ENCODE assay signal across 17 cellular contexts in the genomic region with DNA sequence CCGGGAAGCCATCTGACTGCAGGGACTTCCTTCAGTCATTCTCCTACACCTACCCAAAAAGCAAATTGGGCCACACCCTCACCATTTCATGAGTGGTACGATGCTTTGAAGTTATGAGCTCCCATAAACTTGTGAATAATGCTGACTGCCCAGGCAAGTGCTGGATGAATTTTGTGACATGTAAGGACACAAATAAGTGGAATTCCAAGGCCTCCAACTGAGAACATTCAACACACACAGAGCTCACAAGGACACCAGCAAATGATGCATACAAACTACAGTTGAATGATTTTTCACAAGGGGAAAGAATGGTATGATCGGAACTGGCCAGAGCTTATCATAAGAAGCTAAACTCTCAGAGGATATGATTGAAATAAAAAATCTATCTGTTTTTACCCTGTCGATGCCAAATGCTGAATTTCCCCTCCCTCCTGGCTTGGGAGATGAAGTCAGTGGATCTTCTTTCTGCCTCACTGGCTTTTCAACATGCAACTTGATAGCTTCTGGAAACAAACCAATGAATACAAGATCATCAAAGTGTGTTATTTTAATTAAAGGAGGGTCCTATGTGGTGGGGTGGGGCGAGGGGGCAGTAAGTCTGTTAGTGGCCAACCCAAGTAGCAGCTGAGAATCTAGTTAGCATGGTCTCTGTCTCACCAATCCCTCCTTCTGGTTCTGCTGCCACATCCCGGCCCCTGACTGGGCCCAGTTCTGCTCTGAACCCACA.
DNase-seq lines count a peak whose midpoint lies in the region; ATAC-seq and TF ChIP-seq lines count a peak whose summit lies in the region.
"Had no signal": no experiment of that assay in that cellular context is flagged by ENCODE, and none has a peak within 500 bp of the region (broad histone marks: within the 10 kb centered on the region; RNA-seq: fewer than 3 reads in every experiment).

No MANE protein-coding gene starts in this region.

- no peaks in the 10 kb centered on the region for H3K27me3 ChIP-seq in thyroid gland
- H3K27me3 ChIP-seq in vagina = no peaks in the 10 kb centered on the region

- CTCF ChIA-PET in Calu3 (lab: Charles Lee) = no interaction called here

- no peak for ATAC-seq in activated naive CD8-positive, alpha-beta T cell treated with anti-CD3 and anti-CD28 coated beads, Interleukin-2, amount 50 U/mL, for 24 hours
- ATAC-seq: CD8-positive, alpha-beta T cell; GM23338 had no signal

- BruUV-seq in Calu3 (replicated peaks; lab: Mats Ljungman, UMichigan) = no TSS peak

- H3K9me3 Mint-ChIP-seq in Calu3 (ENCODE audit: low read depth, unreplicated experiment) = no peaks in the 10 kb centered on the region
- no peaks in the 10 kb centered on the region for H3K9me3 Mint-ChIP-seq in activated naive CD8-positive, alpha-beta T cell treated with anti-CD3 and anti-CD28 coated beads, Interleukin-2, amount 50 U/mL, for 24 hours
- H3K9me3 Mint-ChIP-seq: CD8-positive, alpha-beta T cell; GM23338; HFFc6 had no signal

- H3K27ac Mint-ChIP-seq in Calu3 (ENCODE audit: unreplicated experiment) = peak overlapping the region; percentile 70
- no peak overlapping the region for H3K27ac Mint-ChIP-seq in activated naive CD8-positive, alpha-beta T cell treated with anti-CD3 and anti-CD28 coated beads, Interleukin-2, amount 50 U/mL, for 24 hours
- H3K27ac Mint-ChIP-seq: B cell; CD8-positive, alpha-beta T cell; GM23338; HFFc6 had no signal

- H3K4me3 ChIP-seq in thyroid gland (replicated peaks in 1 of 3) = no peak overlapping the region
- H3K4me3 ChIP-seq in vagina = no peak overlapping the region
- H3K4me3 ChIP-seq: GM23338 had no signal

- intact Hi-C loops in Calu3 (cut with micrococcal nuclease; ENCODE audit: unreplicated experiment) = no loop called here
- intact Hi-C loops in thyroid gland (cut with DNase I) = no loop called here
- intact Hi-C loops in vagina (cut with DNase I) = no loop called here

- no peaks in the 10 kb centered on the region for H3K36me3 ChIP-seq in thyroid gland
- H3K36me3 ChIP-seq in vagina = no peaks in the 10 kb centered on the region

- H3K4me1 ChIP-seq in thyroid gland (peaks cover 26 to 46% of the 10 kb centered on the region in 2 donors), vagina (no peaks in the 10 kb centered on the region)

- 37 to 40% methylated on average over 6 of the region's 6 CpGs for WGBS in thyroid gland, 2 donors

- H3K27me3 Mint-ChIP-seq in Calu3 (ENCODE audit: unreplicated experiment) = peaks cover 29% of the 10 kb centered on the region
- peaks cover 11% of the 10 kb centered on the region for H3K27me3 Mint-ChIP-seq in activated naive CD8-positive, alpha-beta T cell treated with anti-CD3 and anti-CD28 coated beads, Interleukin-2, amount 50 U/mL, for 24 hours

- peaks cover 14% of the 10 kb centered on the region for H3K4me1 Mint-ChIP-seq in Calu3 (ENCODE audit: low read depth, unreplicated experiment)
- H3K4me1 Mint-ChIP-seq in activated naive CD8-positive, alpha-beta T cell treated with anti-CD3 and anti-CD28 coated beads, Interleukin-2, amount 50 U/mL, for 24 hours = peaks cover 6% of the 10 kb centered on the region
- H3K4me1 Mint-ChIP-seq: B cell had no signal

- no peaks in the 10 kb centered on the region for H3K9me3 ChIP-seq in thyroid gland
- H3K9me3 ChIP-seq in vagina = no peaks in the 10 kb centered on the region

- TF ChIP-seq CTCF in Calu3 (IDR thresholded peaks at IDR 0.05; ENCODE audit: unreplicated experiment) (no peak), thyroid gland (IDR thresholded peaks at IDR 0.05) (no peak), vagina (IDR thresholded peaks at IDR 0.05) (no peak)

- H3K36me3 Mint-ChIP-seq in Calu3 (ENCODE audit: insufficient read depth, unreplicated experiment) = no peaks in the 10 kb centered on the region
- H3K36me3 Mint-ChIP-seq in activated naive CD8-positive, alpha-beta T cell treated with anti-CD3 and anti-CD28 coated beads, Interleukin-2, amount 50 U/mL, for 24 hours (ENCODE audit: low read depth) = no peaks in the 10 kb centered on the region
- H3K36me3 Mint-ChIP-seq: CD8-positive, alpha-beta T cell had no signal

- TF ChIP-seq POLR2A in thyroid gland (IDR thresholded peaks at IDR 0.05) (no peak), vagina (IDR thresholded peaks at IDR 0.05) (no peak)

- no peak overlapping the region for H3K4me3 Mint-ChIP-seq in Calu3 (ENCODE audit: low read depth, unreplicated experiment)
- no peak overlapping the region for H3K4me3 Mint-ChIP-seq in activated naive CD8-positive, alpha-beta T cell treated with anti-CD3 and anti-CD28 coated beads, Interleukin-2, amount 50 U/mL, for 24 hours
- H3K4me3 Mint-ChIP-seq: B cell; CD8-positive, alpha-beta T cell; GM23338; HFFc6 had no signal

- peak overlapping the region; percentile 79 to 87 (median 80) for H3K27ac ChIP-seq in thyroid gland
- no peak overlapping the region for H3K27ac ChIP-seq in vagina
- H3K27ac ChIP-seq: HL-60 had no signal

- DNase-seq in Calu3 (no peak), NCI-H69 (lab: John Stamatoyannopoulos, UW) (peak; percentile 14), kidney tubule cell (ENCODE audit: low spot score) (peak; percentile 26), thyroid gland (peak; percentile 47 to 51), GM19238 (ENCODE audit: insufficient read length, low spot score) (no peak), 8988T (no peak), vagina (ENCODE audit: extremely low spot score in 2 of 2) (no peak)
- no peak for DNase-seq in activated naive CD8-positive, alpha-beta T cell treated with anti-CD3 and anti-CD28 coated beads, Interleukin-2, amount 50 U/mL, for 24 hours
- DNase-seq: CD8-positive, alpha-beta T cell; DMS153; HFFc6; NCI-H1436 treated with DMSO at 0.1 percent for 48 hours; NCI-H510A treated with DMSO at 0.1 percent for 48 hours; SIG-M5 had no signal

Comparison
In these comparisons a context has a peak if more than half of its experiments do, and no peak if none do; other contexts are left out.
1. DNase-seq: peak in NCI-H69 (single experiment), kidney tubule cell (single experiment) and thyroid gland (2 of 2); none in Calu3 (single experiment), GM19238 (single experiment), 8988T (single experiment), activated naive CD8-positive, alpha-beta T cell treated with anti-CD3 and anti-CD28 coated beads, Interleukin-2, amount 50 U/mL, for 24 hours (single experiment) and vagina (0 of 2).